ENCODE assay signal across 8 cellular contexts in genomic region chr20:31566658-31567379, GRCh38. TPM values are rescaled to one million over a fixed set of nuclear protein-coding genes. Genes with fewer than 3 reads are reported as not detected.
DNase-seq lines count a peak whose midpoint lies in the region; ATAC-seq and TF ChIP-seq lines count a peak whose summit lies in the region.

No MANE protein-coding gene starts in this region.

- H3K9me3 ChIP-seq in sigmoid colon, result no peaks in the 10 kb centered on the region

- H3K27ac Mint-ChIP-seq in stimulated activated naive CD8-positive, alpha-beta T cell treated with anti-CD3 and anti-CD28 coated beads, Interleukin-15, amount 100 ng/mL, for 72 hours, result peak overlapping the region in 1 of 2 donors; percentile 81

- H3K4me1 ChIP-seq in sigmoid colon, result peaks cover 0 to 19% (median 4%) of the 10 kb centered on the region in 4 donors

- ATAC-seq in stimulated activated naive CD8-positive, alpha-beta T cell treated with anti-CD3 and anti-CD28 coated beads, Interleukin-15, amount 100 ng/mL, for 72 hours, result peak; percentile 35
- ATAC-seq in HG03095 (IDR thresholded peaks at IDR 0.05; ENCODE audit: unreplicated experiment), result no peak

- H3K4me1 Mint-ChIP-seq in stimulated activated naive CD8-positive, alpha-beta T cell treated with anti-CD3 and anti-CD28 coated beads, Interleukin-15, amount 100 ng/mL, for 72 hours, result peaks cover 41% of the 10 kb centered on the region

- DNase-seq in activated CD8-positive, alpha-beta memory T cell treated with anti-CD3 and anti-CD28 coated beads, Interleukin-2, amount 50 U/mL, for 4 hours, result peak; percentile 39
- no peak for DNase-seq in activated CD8-positive, alpha-beta memory T cell treated with anti-CD3 and anti-CD28 coated beads, Interleukin-2, amount 50 U/mL, for 48 hours
- peak; percentile 82 for DNase-seq in NCI-H748 (lab: John Stamatoyannopoulos, UW; ENCODE audit: unreplicated experiment)
- DNase-seq in cerebellar cortex (ENCODE audit: low spot score), result peak; percentile 41
- no peak for DNase-seq in stimulated activated naive CD8-positive, alpha-beta T cell treated with anti-CD3 and anti-CD28 coated beads, Interleukin-15, amount 100 ng/mL, for 72 hours
- no peak for DNase-seq in retina
- no peak for DNase-seq in sigmoid colon

- 23 to 58% methylated on average over 14 of the region's 14 CpGs for WGBS in sigmoid colon, 2 donors

- TF ChIP-seq EP300 in sigmoid colon (IDR thresholded peaks at IDR 0.05), result no peak

- intact Hi-C loops in sigmoid colon (cut with DNase I), result no loop called here

- no peak for TF ChIP-seq CTCF in sigmoid colon (IDR thresholded peaks at IDR 0.05)

- no peak for TF ChIP-seq POLR2A in sigmoid colon (IDR thresholded peaks at IDR 0.05)

- no peaks in the 10 kb centered on the region for H3K27me3 Mint-ChIP-seq in stimulated activated naive CD8-positive, alpha-beta T cell treated with anti-CD3 and anti-CD28 coated beads, Interleukin-15, amount 100 ng/mL, for 72 hours

- no peak overlapping the region for H3K4me3 Mint-ChIP-seq in stimulated activated naive CD8-positive, alpha-beta T cell treated with anti-CD3 and anti-CD28 coated beads, Interleukin-15, amount 100 ng/mL, for 72 hours

- peaks cover 5 to 65% (median 21%) of the 10 kb centered on the region in 4 donors for H3K36me3 ChIP-seq in sigmoid colon

- H3K27ac ChIP-seq in sigmoid colon, result peak overlapping the region in 1 of 4 donors; percentile 95

- no peak overlapping the region for H3K4me3 ChIP-seq in sigmoid colon

- no peaks in the 10 kb centered on the region for H3K9me3 Mint-ChIP-seq in stimulated activated naive CD8-positive, alpha-beta T cell treated with anti-CD3 and anti-CD28 coated beads, Interleukin-15, amount 100 ng/mL, for 72 hours

- H3K27me3 ChIP-seq in sigmoid colon, result no peaks in the 10 kb centered on the region

RNA-seq across cellular contexts. Expression of gene ID1, which starts 38.3 kb away (rescaled TPM):
- 100 to 1,000 TPM; 111 to 230 (median 147) TPM for total RNA-seq in sigmoid colon
- polyA plus RNA-seq in sigmoid colon, result 100 to 1,000 TPM; 329 to 368 (median 342) TPM

RNA-seq across cellular contexts. Expression of gene HM13, which starts 52.6 kb away (rescaled TPM):
- total RNA-seq in sigmoid colon, result 10 to 100 TPM; 34.8 to 64.3 (median 38.4) TPM
- polyA plus RNA-seq in sigmoid colon, result 100 to 1,000 TPM in 2 of 3 donors, 10 to 100 TPM in 1; 62.5 to 304 (median 188) TPM

Comparison
In these comparisons a context has a peak if more than half of its experiments do, and no peak if none do; other contexts are left out.
1. DNase-seq: peak in activated CD8-positive, alpha-beta memory T cell treated with anti-CD3 and anti-CD28 coated beads, Interleukin-2, amount 50 U/mL, for 4 hours (single experiment), NCI-H748 (single experiment) and cerebellar cortex (single experiment); none in activated CD8-positive, alpha-beta memory T cell treated with anti-CD3 and anti-CD28 coated beads, Interleukin-2, amount 50 U/mL, for 48 hours (single experiment), stimulated activated naive CD8-positive, alpha-beta T cell treated with anti-CD3 and anti-CD28 coated beads, Interleukin-15, amount 100 ng/mL, for 72 hours (0 of 2), retina (single experiment) and sigmoid colon (single experiment).